22 cellular contexts compared by ENCODE assay signal in genomic region chr13:30078059-30078458, GRCh38.
DNase-seq lines count a peak whose midpoint lies in the region; ATAC-seq, FAIRE-seq and TF ChIP-seq lines count a peak whose summit lies in the region.
"Had no signal": no experiment of that assay in that cellular context is flagged by ENCODE, and none has a peak within 500 bp of the region (broad histone marks: within the 10 kb centered on the region; RNA-seq: fewer than 3 reads in every experiment).

No MANE protein-coding gene starts in this region.

- peaks cover 7% of the 10 kb centered on the region for H3K9me3 Mint-ChIP-seq in neural crest cell
- H3K9me3 Mint-ChIP-seq: IgD-negative memory B cell, T-cell had no signal

- no peaks in the 10 kb centered on the region for H4K20me1 ChIP-seq in GM12878 (ENCODE audit: control insufficient read depth, insufficient read depth)

- H3K4me1 ChIP-seq in GM12878 (ENCODE audit: control insufficient read depth, insufficient read depth, low read length): no peaks in the 10 kb centered on the region

- no peak for TF ChIP-seq POLR2A in GM12878 (IDR thresholded peaks at IDR 0.05; ENCODE audit: low read depth, low read length)

- no peaks in the 10 kb centered on the region; the same call in 2 of the 3 replicates for H3K9me3 ChIP-seq in GM12878 (replicated peaks; ENCODE audit: control insufficient read depth, insufficient read depth, low read length)

- no peak overlapping the region for H2AFZ ChIP-seq in GM12878 (ENCODE audit: control insufficient read depth, low read depth, low read length)

- no peak overlapping the region for H3K4me2 ChIP-seq in GM12878 (ENCODE audit: control insufficient read depth, insufficient read depth)

- in situ Hi-C loops in GM12878 (cut with MboI): no loop called here

- POLR2A ChIA-PET in GM12878 (lab: Charles Lee): no interaction called here

- no peaks in the 10 kb centered on the region for H3K27me3 Mint-ChIP-seq in neural crest cell (ENCODE audit: low read depth)

- no peak for TF ChIP-seq CTCF in GM12878 (IDR thresholded peaks at IDR 0.05 in 2 of 3, conservative IDR thresholded peaks at IDR 0.05 in 1 of 3; ENCODE audit: control insufficient read depth in 2 of 3, extremely low read depth in 1 of 3, insufficient read depth in 1 of 3, low read depth in 3 of 3, low read length in 3 of 3)
- TF ChIP-seq CTCF in neural crest cell (conservative IDR thresholded peaks at IDR 0.05): no peak

- no peak overlapping the region for H3K4me3 Mint-ChIP-seq in neural crest cell
- H3K4me3 Mint-ChIP-seq: CD4-positive, CD25-positive, alpha-beta regulatory T cell; HFFc6; T-cell had no signal

- TF ChIP-seq RAD21 in GM12878 (IDR thresholded peaks at IDR 0.05; ENCODE audit: insufficient read depth, low read depth, low read length): no peak

- peaks cover 6% of the 10 kb centered on the region for H3K4me1 Mint-ChIP-seq in neural crest cell
- H3K4me1 Mint-ChIP-seq: IgD-negative memory B cell had no signal

- CTCF ChIA-PET in GM12878 (lab: Yijun Ruan, JAX): interaction anchor here (1.2 kb wide), 1 partner anchor 22 kb away, joined by 4 read pairs; no protein-coding TSS in a partner anchor

- RAD21 ChIA-PET in GM12878 (lab: Charles Lee; ENCODE audit: unreplicated experiment): no interaction called here

- no peaks in the 10 kb centered on the region for H3K36me3 Mint-ChIP-seq in neural crest cell (ENCODE audit: low read depth)
- H3K36me3 Mint-ChIP-seq: CD4-positive, CD25-positive, alpha-beta regulatory T cell; IgD-negative memory B cell; T-cell had no signal

- ATAC-seq in GM12878: peak; percentile 50
- ATAC-seq: SK-N-SH treated with all-trans-retinoic acid at 6 μM for 48 hours, T-cell had no signal

- intact Hi-C loops in GM12878 (cut with micrococcal nuclease; ENCODE audit: unreplicated experiment): no loop called here

- H3K4me3 ChIP-seq in GM12878: no peak overlapping the region

- WGBS in GM12878 (ENCODE audit: insufficient coverage, insufficient replicate concordance, low lambda C conversion rate, missing lambda C conversion rate): 33% methylated on average over 10 of the region's 10 CpGs

- H3K27ac ChIP-seq in GM12878 (ENCODE audit: control insufficient read depth, insufficient read depth): no peak overlapping the region
- H3K27ac ChIP-seq: 22Rv1 had no signal

- no peaks in the 10 kb centered on the region; a peak in 1 of 4 replicates for H3K27me3 ChIP-seq in GM12878 (replicated peaks in 1 of 2; ENCODE audit: control insufficient read depth in 2 of 2, insufficient read depth in 2 of 2, low read length in 1 of 2)

- no peak overlapping the region for H3K9ac ChIP-seq in GM12878 (ENCODE audit: control insufficient read depth, insufficient read depth, low read length)

- SMC1A ChIA-PET in GM12878 (lab: Charles Lee; ENCODE audit: uncharacterized antibody, unreplicated experiment): interaction anchor here (1.1 kb wide), 1 partner anchor 32 kb away, joined by 3 read pairs; no protein-coding TSS in a partner anchor

- no peak for TF ChIP-seq EP300 in GM12878 (IDR thresholded peaks at IDR 0.05; ENCODE audit: borderline replicate concordance in 1 of 2, control insufficient read depth in 1 of 2, low read depth in 2 of 2, low read length in 2 of 2)

- peak; percentile 15 for DNase-seq in DMS 273 (lab: John Stamatoyannopoulos, UW; ENCODE audit: unreplicated experiment)
- DNase-seq in DMS 273 treated with DMSO at 0.1 percent for 48 hours (lab: John Stamatoyannopoulos, UW): no peak
- DNase-seq in DMS79 (lab: John Stamatoyannopoulos, UW): peak; percentile 75
- DNase-seq in GM12878 (ENCODE audit: low read depth, low spot score): no peak
- DNase-seq in neural crest cell (ENCODE audit: low read depth, low spot score): no peak
- no peak for DNase-seq in SIG-M5 treated with dmso at 0.1 percent for 504 hours (lab: John Stamatoyannopoulos, UW; ENCODE audit: unreplicated experiment)
- no peak for DNase-seq in C1 segment of cervical spinal cord (lab: John Stamatoyannopoulos, UW)
- DNase-seq in GOT3 (lab: John Stamatoyannopoulos, UW): no peak
- DNase-seq: AML-193; CD4-positive, CD25-positive, alpha-beta regulatory T cell; COR-L47; DMS153; H7; HFFc6; MM.1S; NCI-H1092 treated with DMSO at 0.1 percent for 48 hours; NCI-H2081; SHP77 treated with DMSO at 0.1 percent for 48 hours; T-cell had no signal

- BruUV-seq in GM12878 (replicated peaks; lab: Mats Ljungman, UMichigan): no TSS peak

- FAIRE-seq in GM12878 (lab: Jason Lieb, UNC): no peak

- peak overlapping the region; percentile 13 for H3K27ac Mint-ChIP-seq in neural crest cell (ENCODE audit: unreplicated experiment)
- H3K27ac Mint-ChIP-seq: HFFc6, IgD-negative memory B cell, T-cell had no signal

- H3K36me3 ChIP-seq in GM12878 (ENCODE audit: control insufficient read depth in 2 of 2, insufficient read depth in 2 of 2, low read length in 1 of 2): no peaks in the 10 kb centered on the region

- no peaks in the 10 kb centered on the region for H3K79me2 ChIP-seq in GM12878 (ENCODE audit: control insufficient read depth, insufficient read depth, low read length)

TF ChIP-seq in GM12878, 131 proteins besides CTCF, POLR2A, EP300 and RAD21:
- TF ChIP-seq BMI1 (IDR thresholded peaks at IDR 0.05; ENCODE audit: borderline replicate concordance) (peak; percentile 80), ZNF622 (IDR thresholded peaks at IDR 0.05) (no peak), REST (IDR thresholded peaks at IDR 0.05; ENCODE audit: low read depth, low read length) (no peak), RAD51 (IDR thresholded peaks at IDR 0.05) (peak; percentile 28; the same call in 1 of the 2 replicates), BHLHE40 (IDR thresholded peaks at IDR 0.05; ENCODE audit: borderline replicate concordance in 1 of 2, low read depth in 2 of 2, low read length in 1 of 2) (peak; percentile 21 to 63; a peak in 2 of 4 replicates)

Comparison
In these comparisons a context has a peak if more than half of its experiments do, and no peak if none do; other contexts are left out.
1. DNase-seq: peak in DMS 273 (single experiment) and DMS79 (single experiment); none in DMS 273 treated with DMSO at 0.1 percent for 48 hours (single experiment), GM12878 (single experiment), neural crest cell (single experiment), SIG-M5 treated with dmso at 0.1 percent for 504 hours (single experiment), C1 segment of cervical spinal cord (0 of 14) and GOT3 (single experiment).